In the genomic region with DNA sequence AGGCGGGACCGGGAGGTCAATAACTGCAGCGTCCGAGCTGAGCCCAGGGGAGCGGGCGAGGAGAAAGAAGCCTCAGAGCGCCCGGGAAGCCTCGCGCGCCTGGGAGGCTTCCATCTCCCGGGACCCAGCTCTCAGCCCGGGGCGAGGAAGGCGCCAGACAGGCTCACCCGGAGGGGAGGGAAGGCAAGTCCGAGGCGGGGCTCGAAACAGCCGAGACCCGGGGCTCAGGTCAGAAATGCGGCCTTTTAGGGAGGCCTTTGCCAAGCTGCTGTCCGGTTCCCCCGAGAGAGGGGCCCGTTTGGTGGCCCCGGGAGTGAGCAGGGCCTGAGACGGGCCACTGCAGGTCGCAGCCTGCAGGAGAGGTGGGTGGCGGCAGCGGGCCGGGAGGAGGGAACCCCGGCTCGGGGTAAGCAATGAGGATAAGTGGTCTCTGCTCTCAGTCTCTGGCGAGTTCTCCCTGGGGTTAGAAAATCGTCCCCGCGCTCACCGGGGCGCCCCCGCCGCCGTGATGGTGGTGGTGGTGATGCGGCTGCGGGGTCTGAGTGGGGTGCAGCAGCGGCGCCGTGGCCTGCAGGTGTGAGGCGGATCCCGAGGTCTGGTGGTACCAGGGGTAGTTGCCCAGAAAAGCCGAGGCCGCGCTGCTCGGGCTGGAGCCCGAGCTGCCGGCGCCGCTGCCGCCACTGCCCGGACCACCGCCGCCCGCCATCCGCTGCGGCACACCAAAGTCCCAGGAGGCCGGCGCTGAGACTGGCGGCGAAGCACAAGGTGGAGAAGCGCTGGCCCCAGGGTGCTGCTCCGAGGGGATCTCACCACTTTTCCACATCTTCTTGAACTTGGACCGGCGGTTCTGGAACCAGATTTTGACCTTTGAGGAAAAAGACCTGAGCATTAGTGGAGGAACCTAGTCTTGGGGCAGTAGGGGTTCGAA, we compare ENCODE assay signal across 9 cellular contexts. TPM values are rescaled to one million over a fixed set of nuclear protein-coding genes. Genes with fewer than 3 reads are reported as not detected.
DNase-seq lines count a peak whose midpoint lies in the region; ATAC-seq and TF ChIP-seq lines count a peak whose summit lies in the region.
"Had no signal": no experiment of that assay in that cellular context is flagged by ENCODE, and none has a peak within 500 bp of the region (broad histone marks: within the 10 kb centered on the region; RNA-seq: fewer than 3 reads in every experiment).

No MANE protein-coding gene starts in this region.

- H2BK12ac ChIP-seq in mesenchymal stem cell (ENCODE audit: low read length in 2 of 2) = no peak overlapping the region

- WGBS in mesenchymal stem cell = 3% methylated on average over 71 of the region's 73 CpGs

- H2AFZ ChIP-seq in mesenchymal stem cell (ENCODE audit: low read depth, low read length) = no peak overlapping the region

- peak overlapping the region in 1 of 2 experiments; percentile 30 for H3K4ac ChIP-seq in mesenchymal stem cell (ENCODE audit: low read depth in 1 of 2, low read length in 2 of 2)

- H2BK120ac ChIP-seq in mesenchymal stem cell (ENCODE audit: low read depth, low read length) = no peak overlapping the region

- no peaks in the 10 kb centered on the region for H3K36me3 ChIP-seq in mesenchymal stem cell (ENCODE audit: control insufficient read depth in 1 of 2, insufficient read depth in 2 of 2, low read depth in 1 of 2, low read length in 2 of 2)

- H3K27ac ChIP-seq in mesenchymal stem cell (ENCODE audit: low read length, poor library complexity, severe bottlenecking) = no peak overlapping the region

- no peak overlapping the region for H2BK5ac ChIP-seq in mesenchymal stem cell (ENCODE audit: low read depth, low read length, poor library complexity, severe bottlenecking)

- H3K9me3 ChIP-seq in mesenchymal stem cell (ENCODE audit: control insufficient read depth, low read length) = no peaks in the 10 kb centered on the region

- no peak for TF ChIP-seq CTCF in GM12875 (IDR thresholded peaks at IDR 0.05; ENCODE audit: borderline replicate concordance, insufficient read depth, low read depth, low read length)

- H3K4me1 ChIP-seq in mesenchymal stem cell (ENCODE audit: control insufficient read depth, insufficient read depth, low read depth, low read length) = peaks cover 66% of the 10 kb centered on the region

- ATAC-seq in HG03045 (IDR thresholded peaks at IDR 0.05; ENCODE audit: unreplicated experiment) = no peak
- no peak for ATAC-seq in GM21360 (IDR thresholded peaks at IDR 0.05; ENCODE audit: unreplicated experiment)

- peak overlapping the region; percentile 48 for H2BK15ac ChIP-seq in mesenchymal stem cell (ENCODE audit: low read depth, poor library complexity, severe bottlenecking)

- H3K4me3 ChIP-seq in GM12875 (ENCODE audit: low read depth, low read length) = peak overlapping the region; percentile 33
- H3K4me3 ChIP-seq in mesenchymal stem cell (ENCODE audit: insufficient read depth in 1 of 2, low read depth in 1 of 2, low read length in 2 of 2) = peak overlapping the region; percentile 14 to 28

- no peaks in the 10 kb centered on the region for H3K79me1 ChIP-seq in mesenchymal stem cell (replicated peaks; ENCODE audit: low read length, poor library complexity, severe bottlenecking)

- H3K27me3 ChIP-seq in mesenchymal stem cell (ENCODE audit: control insufficient read depth in 1 of 2, insufficient read depth in 1 of 2, low read length in 2 of 2) = peaks cover 45 to 80% of the 10 kb centered on the region in 2 experiments

- H3K18ac ChIP-seq in mesenchymal stem cell (ENCODE audit: low read depth in 1 of 2, low read length in 2 of 2) = peak overlapping the region in 1 of 2 experiments; percentile 30

- no peak overlapping the region for H3K14ac ChIP-seq in mesenchymal stem cell (ENCODE audit: low read length in 2 of 2)

- H3K23ac ChIP-seq in mesenchymal stem cell (ENCODE audit: low read length in 2 of 2) = peak overlapping the region in 1 of 2 experiments; percentile 42

- no peak overlapping the region for H4K91ac ChIP-seq in mesenchymal stem cell (ENCODE audit: low read length)

- DNase-seq in AG20443 (ENCODE audit: low spot score) = peak; percentile 17
- peak; percentile 37 to 47 for DNase-seq in activated T-cell treated with anti-CD3 and anti-CD28 coated beads, Interleukin-2, amount 50 U/mL, for 48 hours
- DNase-seq in mesenchymal stem cell = no peak
- no peak for DNase-seq in SIG-M5 treated with dmso at 0.1 percent for 504 hours (lab: John Stamatoyannopoulos, UW; ENCODE audit: unreplicated experiment)
- DNase-seq in NK-92 treated with Interleukin-12 subunit alpha and Interleukin-12 subunit beta, amount 100 ng/mL, for 24 hours (lab: John Stamatoyannopoulos, UW) = no peak
- DNase-seq: NCI-H1092 had no signal

- no peak overlapping the region for H4K8ac ChIP-seq in mesenchymal stem cell (ENCODE audit: low read length)

- H3K9ac ChIP-seq in mesenchymal stem cell (ENCODE audit: low read length) = no peak overlapping the region

- no peak overlapping the region for H2AK5ac ChIP-seq in mesenchymal stem cell (ENCODE audit: low read length, severe bottlenecking)

- peak overlapping the region; percentile 89 for H3K4me2 ChIP-seq in mesenchymal stem cell (ENCODE audit: low read length, poor library complexity, severe bottlenecking)

RNA-seq across cellular contexts. Expression of a gene that starts 2.4 kb away (rescaled TPM):
- polyA plus RNA-seq in mesenchymal stem cell (2013, experiment 1 of 2) = 0.01 TPM
- 0.01 TPM for polyA plus RNA-seq in mesenchymal stem cell (2013, experiment 2 of 2)

RNA-seq across cellular contexts. Expression of a gene that starts 15.0 kb away (rescaled TPM):
- polyA plus RNA-seq in mesenchymal stem cell (2013, experiment 1 of 2) = 0.04 TPM
- polyA plus RNA-seq in mesenchymal stem cell (2013, experiment 2 of 2) = 0.08 TPM

Comparison
In these comparisons a context has a peak if more than half of its experiments do, and no peak if none do; other contexts are left out.
1. DNase-seq: peak in AG20443 (single experiment) and activated T-cell treated with anti-CD3 and anti-CD28 coated beads, Interleukin-2, amount 50 U/mL, for 48 hours (2 of 2); none in mesenchymal stem cell (single experiment), SIG-M5 treated with dmso at 0.1 percent for 504 hours (single experiment) and NK-92 treated with Interleukin-12 subunit alpha and Interleukin-12 subunit beta, amount 100 ng/mL, for 24 hours (single experiment).